In genomic region chr19:1438035-1438932, GRCh38 we compare ENCODE assay signal across 1 cellular context.
TF ChIP-seq lines count a peak whose summit lies in the region.

Gene RPS15, plus strand, starts transcription at chr19:1438396. Its CDS starts 30 bp downstream, at chr19:1438426.

TF ChIP-seq in HepG2, 621 proteins besides CTCF, POLR2A, EP300 and RAD21 (continued from another document and continues in another):
- 0 out of 2 replicates have a peak, but pooled peaks have one; percentile 59 for TF ChIP-seq ETS1 (CRISPR knock-in tag; IDR thresholded peaks at IDR 0.05)
- TF ChIP-seq PREB (CRISPR knock-in tag; IDR thresholded peaks at IDR 0.05): peak; percentile 90; the same call in 1 of the 2 replicates
- TF ChIP-seq RERE (CRISPR knock-in tag; IDR thresholded peaks at IDR 0.05; ENCODE audit: low read depth): peak; percentile 35; the same call in 1 of the 2 replicates
- TF ChIP-seq CREBL2 (CRISPR knock-in tag; IDR thresholded peaks at IDR 0.05; ENCODE audit: borderline replicate concordance): 0 out of 2 replicates have a peak, but pooled peaks have one; percentile 29
- peak; percentile 93 for TF ChIP-seq IKZF4 (CRISPR knock-in tag; IDR thresholded peaks at IDR 0.05; ENCODE audit: borderline replicate concordance, low read depth, not compliant biosample characterization)
- TF ChIP-seq ZSCAN5A (CRISPR knock-in tag; IDR thresholded peaks at IDR 0.05; ENCODE audit: borderline replicate concordance): peak; percentile 92
- TF ChIP-seq ZNF740 (CRISPR knock-in tag; IDR thresholded peaks at IDR 0.05): peak; percentile 73; the same call in 1 of the 2 replicates
- TF ChIP-seq ZBTB26 (CRISPR knock-in tag; IDR thresholded peaks at IDR 0.05; ENCODE audit: borderline replicate concordance): peak; percentile 87; the same call in 1 of the 2 replicates
- TF ChIP-seq NFYC (CRISPR knock-in tag; IDR thresholded peaks at IDR 0.05): peak; percentile 54; the same call in 1 of the 2 replicates
- peak; percentile 89 for TF ChIP-seq PRDM10 (CRISPR knock-in tag; IDR thresholded peaks at IDR 0.05; ENCODE audit: low read depth)
- peak; percentile 98; the same call in 1 of the 2 replicates for TF ChIP-seq NFKB2 (CRISPR knock-in tag; IDR thresholded peaks at IDR 0.05; ENCODE audit: borderline replicate concordance)
- TF ChIP-seq MNT (IDR thresholded peaks at IDR 0.05): peak; percentile 80
- peak; percentile 71 for TF ChIP-seq NCOA2 (CRISPR knock-in tag; IDR thresholded peaks at IDR 0.05)
- TF ChIP-seq ZNF496 (CRISPR knock-in tag; IDR thresholded peaks at IDR 0.05; ENCODE audit: insufficient replicate concordance): no peak
- 0 out of 2 replicates have a peak, but pooled peaks have one; percentile 69 for TF ChIP-seq WIZ (CRISPR knock-in tag; IDR thresholded peaks at IDR 0.05)
- peak; percentile 53; the same call in 1 of the 2 replicates for TF ChIP-seq ZNF343 (CRISPR knock-in tag; IDR thresholded peaks at IDR 0.05)
- TF ChIP-seq PRDM15 (CRISPR knock-in tag; IDR thresholded peaks at IDR 0.05): peak; percentile 42; the same call in 1 of the 2 replicates
- no peak for TF ChIP-seq U2AF2 (IDR thresholded peaks at IDR 0.05; ENCODE audit: low read depth, low read length)
- TF ChIP-seq HMG20B (CRISPR knock-in tag; conservative IDR thresholded peaks at IDR 0.05): peak; percentile 60; the same call in 1 of the 2 replicates
- peak; percentile 65 for TF ChIP-seq CSRNP1 (CRISPR knock-in tag; IDR thresholded peaks at IDR 0.05)
- peak; percentile 87 for TF ChIP-seq RFXAP (CRISPR knock-in tag; IDR thresholded peaks at IDR 0.05; ENCODE audit: borderline replicate concordance)
- TF ChIP-seq ZBTB46 (CRISPR knock-in tag; IDR thresholded peaks at IDR 0.05; ENCODE audit: borderline replicate concordance): no peak
- 0 out of 2 replicates have a peak, but pooled peaks have one; percentile 83 for TF ChIP-seq ZNF383 (CRISPR knock-in tag; IDR thresholded peaks at IDR 0.05; ENCODE audit: borderline replicate concordance)
